25 cellular contexts compared by ENCODE assay signal in the genomic region with DNA sequence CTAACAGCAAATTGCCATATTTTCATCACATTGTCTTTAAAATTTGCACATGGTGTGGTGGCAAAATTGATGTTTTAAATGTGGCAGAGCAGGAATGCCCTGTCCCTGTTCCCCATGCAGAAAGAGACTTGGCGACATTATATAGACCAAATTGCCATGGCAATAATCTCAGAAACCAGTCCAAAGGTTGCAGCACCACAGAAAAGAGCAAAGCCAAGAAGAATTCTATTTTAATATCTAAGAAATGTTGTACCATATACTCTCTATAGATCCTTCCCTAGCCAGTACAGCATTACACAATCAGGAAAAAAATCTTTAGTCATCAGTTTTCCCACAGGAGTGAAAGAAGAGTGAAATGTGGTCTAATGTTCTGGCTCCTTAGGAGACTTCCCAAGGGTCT.
"Had no signal": no experiment of that assay in that cellular context is flagged by ENCODE, and none has a peak within 500 bp of the region (broad histone marks: within the 10 kb centered on the region; RNA-seq: fewer than 3 reads in every experiment).

No MANE protein-coding gene starts in this region.

- ATAC-seq: heart left ventricle; left cardiac atrium; lower lobe of right lung; natural killer cell treated with Interleukin-12 subunit alpha and Interleukin-12 subunit beta and Interleukin-15 and Interleukin-18, amount 100 ng/mL, for 72 hours; sciatic nerve had no signal

- H3K9me3 Mint-ChIP-seq: activated naive CD8-positive, alpha-beta T cell treated with anti-CD3 and anti-CD28 coated beads, Interleukin-2, amount 10 ng/mL, durations not matched to agents 7 days and 5 days; T-helper 1 cell treated with Interleukin-12 subunit alpha and Interleukin-12 subunit beta and Interleukin-4 antibody, amounts not matched to agents 30 μg/mL and 1 μg/mL, for 36 hours had no signal

- H3K27ac ChIP-seq: epithelial cell of prostate, heart left ventricle, lower lobe of right lung, neutrophil, thyroid gland had no signal

- H3K4me3 Mint-ChIP-seq: activated naive CD8-positive, alpha-beta T cell treated with anti-CD3 and anti-CD28 coated beads, Interleukin-2, amount 10 ng/mL, durations not matched to agents 7 days and 5 days; natural killer cell treated with Interleukin-12 subunit alpha and Interleukin-12 subunit beta and Interleukin-15 and Interleukin-18, amount 100 ng/mL, for 72 hours; stimulated activated naive CD8-positive, alpha-beta T cell treated with anti-CD3 and anti-CD28 coated beads, Interleukin-15, Interleukin-2, amounts not matched to agents 100 ng/mL and 50 ng/mL, for 24 hours; T-helper 1 cell treated with Interleukin-12 subunit alpha and Interleukin-12 subunit beta and Interleukin-4 antibody, amounts not matched to agents 30 μg/mL and 1 μg/mL, for 36 hours had no signal

- H3K27me3 ChIP-seq: heart left ventricle, neutrophil, thyroid gland had no signal

- H3K4me1 Mint-ChIP-seq: activated naive CD8-positive, alpha-beta T cell treated with anti-CD3 and anti-CD28 coated beads, Interleukin-2, amount 10 ng/mL, durations not matched to agents 7 days and 5 days had no signal

- H3K4me1 ChIP-seq: heart left ventricle, lower lobe of right lung, thyroid gland had no signal

- H3K9me3 ChIP-seq: lower lobe of right lung, neutrophil, thyroid gland had no signal

- DNase-seq: activated CD4-positive, alpha-beta T cell treated with anti-CD3 and anti-CD28 coated beads for 4 hours; activated CD4-positive, alpha-beta T cell treated with anti-CD3 and anti-CD28 coated beads, Interleukin-2, amount 50 U/mL, for 48 hours; activated CD4-positive, CD25-positive, alpha-beta regulatory T cell; activated CD8-positive, alpha-beta memory T cell treated with anti-CD3 and anti-CD28 coated beads, Interleukin-2, amount 50 U/mL, for 48 hours; activated naive CD4-positive, alpha-beta T cell treated with Interleukin-2 at 50 U/mL for 16 hours; activated naive CD8-positive, alpha-beta T cell treated with anti-CD3 and anti-CD28 coated beads, Interleukin-2, amount 10 ng/mL, durations not matched to agents 7 days and 5 days; activated T-cell treated with anti-CD3 and anti-CD28 coated beads, Interleukin-2, amount 50 U/mL, for 48 hours; amygdala; cerebellar nuclear complex; heart left ventricle; islet precursor cell; left cardiac atrium; lower lobe of right lung; posterior cingulate gyrus; stimulated activated CD4-positive, alpha-beta T cell treated with anti-CD3 and anti-CD28 coated beads, Interleukin-12 subunit alpha, Interleukin-12 subunit beta, amount 100 ng/mL, for 4 hours; stimulated activated CD4-positive, alpha-beta T cell treated with anti-CD3 and anti-CD28 coated beads, Interleukin-1b, Interleukin-23, amount 100 ng/mL, for 48 hours; substantia nigra; T1000; thyroid gland had no signal

- H3K36me3 Mint-ChIP-seq: activated naive CD8-positive, alpha-beta T cell treated with anti-CD3 and anti-CD28 coated beads, Interleukin-2, amount 10 ng/mL, durations not matched to agents 7 days and 5 days; natural killer cell treated with Interleukin-12 subunit alpha and Interleukin-12 subunit beta and Interleukin-15 and Interleukin-18, amount 100 ng/mL, for 72 hours had no signal

- H3K27ac Mint-ChIP-seq: activated naive CD8-positive, alpha-beta T cell treated with anti-CD3 and anti-CD28 coated beads, Interleukin-2, amount 10 ng/mL, durations not matched to agents 7 days and 5 days; natural killer cell treated with Interleukin-12 subunit alpha and Interleukin-12 subunit beta and Interleukin-15 and Interleukin-18, amount 100 ng/mL, for 72 hours; stimulated activated naive CD8-positive, alpha-beta T cell treated with anti-CD3 and anti-CD28 coated beads, Interleukin-15, Interleukin-2, amounts not matched to agents 100 ng/mL and 50 ng/mL, for 24 hours; T-helper 1 cell treated with Interleukin-12 subunit alpha and Interleukin-12 subunit beta and Interleukin-4 antibody, amounts not matched to agents 30 μg/mL and 1 μg/mL, for 36 hours had no signal

- H3K27me3 Mint-ChIP-seq: activated naive CD8-positive, alpha-beta T cell treated with anti-CD3 and anti-CD28 coated beads, Interleukin-2, amount 10 ng/mL, durations not matched to agents 7 days and 5 days; natural killer cell treated with Interleukin-12 subunit alpha and Interleukin-12 subunit beta and Interleukin-15 and Interleukin-18, amount 100 ng/mL, for 72 hours; stimulated activated naive CD8-positive, alpha-beta T cell treated with anti-CD3 and anti-CD28 coated beads, Interleukin-15, Interleukin-2, amounts not matched to agents 100 ng/mL and 50 ng/mL, for 24 hours had no signal

- H3K36me3 ChIP-seq: heart left ventricle, lower lobe of right lung, neutrophil, thyroid gland had no signal

- H3K4me3 ChIP-seq: heart left ventricle, lower lobe of right lung, thyroid gland had no signal
